16 cellular contexts compared by ENCODE assay signal in the genomic region with DNA sequence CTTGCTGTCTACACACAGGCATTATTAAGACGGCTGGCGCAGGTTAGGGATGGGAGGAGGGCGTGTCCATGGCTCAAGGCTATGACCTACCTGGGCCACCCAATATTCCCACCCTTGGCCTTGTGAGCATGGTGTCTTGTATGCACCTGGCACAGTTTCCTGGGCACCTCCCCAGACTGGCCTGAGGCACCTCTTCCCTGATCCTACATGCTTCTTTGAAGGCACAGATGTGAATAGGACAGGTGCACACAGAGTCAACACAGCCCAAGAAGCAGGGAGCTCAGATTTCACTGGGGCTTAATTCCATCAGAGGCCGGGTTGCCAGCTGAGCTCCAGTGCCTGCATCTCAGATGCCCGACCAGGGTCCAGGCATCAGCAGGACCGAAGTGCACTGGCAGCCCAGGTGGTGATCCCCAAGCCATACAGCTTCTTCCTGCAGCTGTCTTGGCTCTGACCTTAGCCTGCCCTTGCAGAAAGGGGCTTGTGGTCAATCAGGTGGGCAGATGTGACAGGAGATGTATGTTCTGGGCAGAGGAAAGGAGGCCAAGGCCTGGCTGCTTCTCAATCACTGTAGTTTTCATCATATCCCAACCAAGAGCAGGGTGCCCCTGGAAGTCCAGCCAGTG.
"Had no signal": no experiment of that assay in that cellular context is flagged by ENCODE, and none has a peak within 500 bp of the region (broad histone marks: within the 10 kb centered on the region; RNA-seq: fewer than 3 reads in every experiment).

No MANE protein-coding gene starts in this region.

- DNase-seq: activated CD4-positive, CD25-positive, alpha-beta regulatory T cell; activated effector memory CD4-positive, alpha-beta T cell treated with Interleukin-2 at 50 U/mL for 16 hours; activated T-cell treated with anti-CD3 and anti-CD28 coated beads, Interleukin-2, amount 50 U/mL, for 1 hour; central memory CD4-positive, alpha-beta T cell; cortex of kidney; effector memory CD4-positive, alpha-beta T cell; gastrocnemius medialis; islet precursor cell; left lung; mesenchymal stem cell; spleen; stimulated activated CD4-positive, alpha-beta T cell treated with anti-CD3 and anti-CD28 coated beads, Interleukin-1b, Interleukin-23, amount 100 ng/mL, for 48 hours; stimulated activated naive CD8-positive, alpha-beta T cell treated with anti-CD3 and anti-CD28 coated beads, Interleukin-15, Interleukin-2, amounts not matched to agents 100 U/mL and 50 U/mL, for 24 hours had no signal

- H3K4me1 Mint-ChIP-seq: activated naive CD4-positive, alpha-beta T cell treated with anti-CD3 and anti-CD28 coated beads, Interleukin-2, amount 50 U/mL, for 24 hours had no signal

- H3K4me3 Mint-ChIP-seq: activated naive CD4-positive, alpha-beta T cell treated with anti-CD3 and anti-CD28 coated beads, Interleukin-2, amount 50 U/mL, for 24 hours; nephron; type B pancreatic cell had no signal

- H3K9me3 Mint-ChIP-seq: activated naive CD4-positive, alpha-beta T cell treated with anti-CD3 and anti-CD28 coated beads, Interleukin-2, amount 50 U/mL, for 24 hours had no signal

- H3K27me3 Mint-ChIP-seq: activated naive CD4-positive, alpha-beta T cell treated with anti-CD3 and anti-CD28 coated beads, Interleukin-2, amount 50 U/mL, for 24 hours had no signal

- ATAC-seq: gastrocnemius medialis; left lung; stimulated activated naive CD8-positive, alpha-beta T cell treated with anti-CD3 and anti-CD28 coated beads, Interleukin-15, Interleukin-2, amounts not matched to agents 100 U/mL and 50 U/mL, for 24 hours had no signal

- H3K36me3 Mint-ChIP-seq: activated naive CD4-positive, alpha-beta T cell treated with anti-CD3 and anti-CD28 coated beads, Interleukin-2, amount 50 U/mL, for 24 hours; type B pancreatic cell had no signal

- H3K27ac Mint-ChIP-seq: activated naive CD4-positive, alpha-beta T cell treated with anti-CD3 and anti-CD28 coated beads, Interleukin-2, amount 50 U/mL, for 24 hours; type B pancreatic cell had no signal
